8 cellular contexts compared by ENCODE assay signal in genomic region chr11:121451178-121451981, GRCh38. TPM values are rescaled to one million over a fixed set of nuclear protein-coding genes. Genes with fewer than 3 reads are reported as not detected.
DNase-seq lines count a peak whose midpoint lies in the region; ATAC-seq, FAIRE-seq and TF ChIP-seq lines count a peak whose summit lies in the region.

No MANE protein-coding gene starts in this region.

- H3K27ac ChIP-seq in pancreas, result peak overlapping the region; percentile 14 to 60 (median 55)

- peak overlapping the region; percentile 28 for H3K4me3 ChIP-seq in AG09309 (ENCODE audit: control insufficient read depth, low read depth, low read length)
- peak overlapping the region; percentile 89 for H3K4me3 ChIP-seq in H7 (ENCODE audit: insufficient read depth, low read depth, low read length)
- peak overlapping the region; percentile 68 for H3K4me3 ChIP-seq in WI38 (ENCODE audit: low read depth, low read length)
- peak overlapping the region; percentile 62 for H3K4me3 ChIP-seq in epithelial cell of proximal tubule (ENCODE audit: low read depth, low read length)
- H3K4me3 ChIP-seq in pancreas, result peak overlapping the region; percentile 21 to 74 (median 41)

- H3K27me3 ChIP-seq in H7 (ENCODE audit: control insufficient read depth, insufficient read depth, low read length) (peaks cover 5% of the 10 kb centered on the region), pancreas (no peaks in the 10 kb centered on the region)

- intact Hi-C loops in pancreas (cut with DNase I), result no loop called here

- DNase-seq in AG09309 (ENCODE audit: low read depth) (no peak), H7 (no peak), epithelial cell of proximal tubule (ENCODE audit: low read depth) (no peak), pancreas (peak in 1 of 6 donors; percentile 24), nucleus accumbens (lab: John Stamatoyannopoulos, UW) (no peak), GM19240 (ENCODE audit: insufficient read length, low spot score) (no peak), NCI-H2107 (lab: John Stamatoyannopoulos, UW) (no peak)

- H3K36me3 ChIP-seq in H7 (replicated peaks; ENCODE audit: control insufficient read depth, insufficient read depth, low read length) (no peaks in the 10 kb centered on the region), pancreas (no peaks in the 10 kb centered on the region)

- H3K9me3 ChIP-seq in pancreas, result no peaks in the 10 kb centered on the region

- no peak for FAIRE-seq in pancreas (lab: Jason Lieb, UNC)

- peak; percentile 14 to 51 (median 36) for ATAC-seq in pancreas

- 16 to 19% methylated on average over 22 of the region's 22 CpGs for WGBS in pancreas, 2 donors

- no peaks in the 10 kb centered on the region for H3K4me1 ChIP-seq in pancreas

- TF ChIP-seq CTCF in AG09309 (IDR thresholded peaks at IDR 0.05; ENCODE audit: control insufficient read depth, insufficient read depth, low read depth, low read length, missing control alignments) (no peak), WI38 (IDR thresholded peaks at IDR 0.05; ENCODE audit: low read depth, low read length) (no peak), epithelial cell of proximal tubule (conservative IDR thresholded peaks at IDR 0.05; ENCODE audit: low read depth, low read length) (no peak), pancreas (IDR thresholded peaks at IDR 0.05) (no peak)

RNA-seq across cellular contexts. Expression of gene SORL1, which starts 0.7 kb away (rescaled TPM):
- total RNA-seq in H7 (2014; rRNA removed; shearing (Covaris generic)), result 13.3 and 20.3 TPM in 2 replicates
- total RNA-seq in epithelial cell of proximal tubule (1.5 and 7.8 TPM in 2 replicates), pancreas (10 to 100 TPM; 11.2 to 47.5 (median 16.5) TPM)
- 10 to 100 TPM in 1 of 2 donors, 1 to 10 TPM in 1; 2.7 to 10.9 TPM for polyA plus RNA-seq in pancreas

Comparison
In these comparisons a context has a peak if more than half of its experiments do, and no peak if none do; other contexts are left out.
1. H3K4me3 ChIP-seq: peak in every context shown above with its lines; median percentile 89 in H7; 68 in WI38; 62 in epithelial cell of proximal tubule; 41 in pancreas; 28 in AG09309.